ENCODE assay signal across 1 cellular context in genomic region chr1:209672705-209673630, GRCh38.
TF ChIP-seq lines count a peak whose summit lies in the region.

No MANE protein-coding gene starts in this region.

TF ChIP-seq in HepG2, 621 proteins besides CTCF, POLR2A, EP300 and RAD21:
- TF ChIP-seq, protein P1, sequence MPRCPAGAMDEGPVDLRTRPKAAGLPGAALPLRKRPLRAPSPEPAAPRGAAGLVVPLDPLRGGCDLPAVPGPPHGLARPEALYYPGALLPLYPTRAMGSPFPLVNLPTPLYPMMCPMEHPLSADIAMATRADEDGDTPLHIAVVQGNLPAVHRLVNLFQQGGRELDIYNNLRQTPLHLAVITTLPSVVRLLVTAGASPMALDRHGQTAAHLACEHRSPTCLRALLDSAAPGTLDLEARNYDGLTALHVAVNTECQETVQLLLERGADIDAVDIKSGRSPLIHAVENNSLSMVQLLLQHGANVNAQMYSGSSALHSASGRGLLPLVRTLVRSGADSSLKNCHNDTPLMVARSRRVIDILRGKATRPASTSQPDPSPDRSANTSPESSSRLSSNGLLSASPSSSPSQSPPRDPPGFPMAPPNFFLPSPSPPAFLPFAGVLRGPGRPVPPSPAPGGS (CRISPR knock-in tag; IDR thresholded peaks at IDR 0.05), result no peak
- TF ChIP-seq XBP1 (CRISPR knock-in tag; IDR thresholded peaks at IDR 0.05), result no peak
- TF ChIP-seq MNT (IDR thresholded peaks at IDR 0.05), result peak; percentile 62
- TF ChIP-seq PHF20 (CRISPR knock-in tag; IDR thresholded peaks at IDR 0.05), result no peak
- TF ChIP-seq ZNF383 (CRISPR knock-in tag; IDR thresholded peaks at IDR 0.05; ENCODE audit: borderline replicate concordance), result no peak
- no peak for TF ChIP-seq ZNF773 (CRISPR knock-in tag; IDR thresholded peaks at IDR 0.05; ENCODE audit: borderline replicate concordance)
- TF ChIP-seq USF2 (IDR thresholded peaks at IDR 0.05; ENCODE audit: low read depth, low read length), result 0 out of 2 replicates have a peak, but pooled peaks have one; percentile 32
- TF ChIP-seq USF2 (CRISPR knock-in tag; IDR thresholded peaks at IDR 0.05; ENCODE audit: borderline replicate concordance), result no peak
